ENCODE assay signal across 16 cellular contexts in the genomic region with DNA sequence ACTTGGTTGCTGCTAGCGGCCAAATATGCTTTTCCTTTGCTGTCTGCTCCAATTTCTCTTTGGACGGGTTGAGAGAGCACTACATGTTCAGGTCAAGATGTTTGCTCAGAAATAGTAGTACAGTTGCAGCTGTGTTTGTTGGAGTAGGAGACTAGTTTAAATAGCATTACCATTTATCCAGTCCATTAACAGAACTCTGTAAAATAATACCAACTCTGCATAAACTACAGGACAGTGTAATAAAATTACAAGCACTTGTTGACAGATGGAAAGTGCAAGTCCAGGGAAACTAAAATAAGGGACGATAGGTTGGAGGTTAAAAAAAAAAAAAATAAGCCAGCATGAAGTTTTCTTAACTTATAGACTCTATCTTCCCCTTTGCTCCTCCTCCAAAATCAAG. TPM values are rescaled to one million over a fixed set of nuclear protein-coding genes. Genes with fewer than 3 reads are reported as not detected.
DNase-seq lines count a peak whose midpoint lies in the region; ATAC-seq and TF ChIP-seq lines count a peak whose summit lies in the region.
"Had no signal": no experiment of that assay in that cellular context is flagged by ENCODE, and none has a peak within 500 bp of the region (broad histone marks: within the 10 kb centered on the region; RNA-seq: fewer than 3 reads in every experiment).

No MANE protein-coding gene starts in this region.

- peak overlapping the region; percentile 83 for H3K27ac Mint-ChIP-seq in nephron progenitor cell

- ATAC-seq in HG03039 (IDR thresholded peaks at IDR 0.05; ENCODE audit: unreplicated experiment), result no peak
- ATAC-seq in Right ventricle myocardium inferior, result no peak

- H3K9me3 Mint-ChIP-seq in nephron progenitor cell, result no peaks in the 10 kb centered on the region

- DNase-seq in NCI-H1105 treated with DMSO at 0.1 percent for 48 hours (lab: John Stamatoyannopoulos, UW) (peak; percentile 34), NCI-H1105 (lab: John Stamatoyannopoulos, UW) (no peak), NCI-H1092 treated with DMSO at 0.1 percent for 48 hours (lab: John Stamatoyannopoulos, UW) (peak; percentile 98), SK-N-DZ (ENCODE audit: low spot score) (peak; percentile 18), nephron progenitor cell (no peak), Right ventricle myocardium inferior (ENCODE audit: missing footprints) (no peak)
- DNase-seq in activated effector memory CD4-positive, alpha-beta T cell treated with anti-CD3 and anti-CD28 coated beads, Interleukin-2, amount 50 U/mL, for 16 hours, result no peak
- DNase-seq: 8988T; GOT3; MM.1S; NCI-H1436 treated with DMSO at 0.1 percent for 48 hours; NCI-H446 treated with DMSO at 0.1 percent for 48 hours; NK-92 treated with Interleukin-12 subunit alpha and Interleukin-12 subunit beta, amount 100 ng/mL, for 24 hours; OCI-M1 had no signal

- H3K4me1 Mint-ChIP-seq in nephron progenitor cell, result peaks cover 87% of the 10 kb centered on the region

- no peak for TF ChIP-seq CTCF in nephron progenitor cell (IDR thresholded peaks at IDR 0.05)

- peaks cover 19% of the 10 kb centered on the region for H3K36me3 Mint-ChIP-seq in nephron progenitor cell (ENCODE audit: low read depth)

- H3K4me3 Mint-ChIP-seq in nephron progenitor cell, result peak overlapping the region; percentile 50

- intact Hi-C loops in Right ventricle myocardium inferior (cut with DNase I), result no loop called here

- H3K27me3 Mint-ChIP-seq in nephron progenitor cell (ENCODE audit: low read depth, poor library complexity), result no peaks in the 10 kb centered on the region

RNA-seq across cellular contexts. Expression of gene SLIT2, which starts 20.2 kb away (rescaled TPM):
- polyA plus RNA-seq in SK-N-DZ (2014; cell fraction: cytosol; rRNA removed), result 10.2 and 10.8 TPM in 2 replicates
- polyA plus RNA-seq in SK-N-DZ (2014; cell fraction: nucleus; rRNA removed), result 9.5 and 10.2 TPM in 2 replicates
- total RNA-seq in Right ventricle myocardium inferior, result 12.1 TPM
- total RNA-seq: T-helper 1 cell treated with Interleukin-12 subunit alpha and Interleukin-12 subunit beta and Interleukin-4 antibody, amounts not matched to agents 30 ng/mL and 1 ng/mL, for 36 hours had no signal

Comparison
In these comparisons a context has a peak if more than half of its experiments do, and no peak if none do; other contexts are left out.
1. DNase-seq: peak in NCI-H1105 treated with DMSO at 0.1 percent for 48 hours (single experiment), NCI-H1092 treated with DMSO at 0.1 percent for 48 hours (single experiment) and SK-N-DZ (single experiment); none in NCI-H1105 (single experiment), nephron progenitor cell (single experiment), Right ventricle myocardium inferior (single experiment) and activated effector memory CD4-positive, alpha-beta T cell treated with anti-CD3 and anti-CD28 coated beads, Interleukin-2, amount 50 U/mL, for 16 hours (single experiment).